ENCODE assay signal across 23 cellular contexts in genomic region chr2:47801118-47801517, GRCh38.
"Had no signal": no experiment of that assay in that cellular context is flagged by ENCODE, and none has a peak within 500 bp of the region (broad histone marks: within the 10 kb centered on the region; RNA-seq: fewer than 3 reads in every experiment).

No MANE protein-coding gene starts in this region.

- H3K4me1 ChIP-seq: gastrocnemius medialis, parathyroid adenoma, stomach, thyroid gland had no signal

- DNase-seq: cortex of kidney; effector memory CD8-positive, alpha-beta T cell; foreskin fibroblast; gastrocnemius medialis; head of caudate nucleus; mesenchymal stem cell; mucosa of descending colon; naive B cell; stimulated activated CD4-positive, alpha-beta T cell treated with anti-CD3 and anti-CD28 coated beads, Interleukin-12 subunit alpha, Interleukin-12 subunit beta, amount 100 ng/mL, for 4 hours; stimulated activated CD4-positive, alpha-beta T cell treated with anti-CD3 and anti-CD28 coated beads, Interleukin-2, amount 100 ng/mL, for 24 hours; stimulated activated CD4-positive, alpha-beta T cell treated with anti-CD3 and anti-CD28 coated beads, Interleukin-4, amount 100 ng/mL, for 24 hours; stimulated activated naive CD4-positive, alpha-beta T cell treated with Interleukin-2 at 50 U/mL for 16 hours; stomach; thyroid gland had no signal

- H3K9me3 ChIP-seq: neutrophil, thyroid gland had no signal

- H3K4me3 ChIP-seq: gastrocnemius medialis, lung, mucosa of descending colon, smooth muscle cell, stomach, thyroid gland had no signal

- H3K9ac ChIP-seq: parathyroid adenoma had no signal

- H3K27ac ChIP-seq: gastrocnemius medialis, parathyroid adenoma, stomach, thyroid gland had no signal

- FAIRE-seq: endometrium, keratinocyte had no signal

- H2AFZ ChIP-seq: parathyroid adenoma had no signal

- H3K27me3 ChIP-seq: gastrocnemius medialis, neutrophil, stomach, thyroid gland had no signal

- H3K4me2 ChIP-seq: smooth muscle cell had no signal

- ATAC-seq: effector memory CD8-positive, alpha-beta T cell; gastrocnemius medialis; mucosa of descending colon; natural killer cell treated with Interleukin-12 subunit alpha and Interleukin-12 subunit beta and Interleukin-15 and Interleukin-18, amount 100 ng/mL, for 72 hours; sciatic nerve; stimulated activated effector memory CD8-positive, alpha-beta T cell treated with anti-CD3 and anti-CD28 coated beads, Interleukin-12 subunit alpha, Interleukin-12 subunit beta, amount 100 ng/mL, for 72 hours had no signal
